Comparison of ENCODE assay signal across 2 cellular contexts in the genomic region with DNA sequence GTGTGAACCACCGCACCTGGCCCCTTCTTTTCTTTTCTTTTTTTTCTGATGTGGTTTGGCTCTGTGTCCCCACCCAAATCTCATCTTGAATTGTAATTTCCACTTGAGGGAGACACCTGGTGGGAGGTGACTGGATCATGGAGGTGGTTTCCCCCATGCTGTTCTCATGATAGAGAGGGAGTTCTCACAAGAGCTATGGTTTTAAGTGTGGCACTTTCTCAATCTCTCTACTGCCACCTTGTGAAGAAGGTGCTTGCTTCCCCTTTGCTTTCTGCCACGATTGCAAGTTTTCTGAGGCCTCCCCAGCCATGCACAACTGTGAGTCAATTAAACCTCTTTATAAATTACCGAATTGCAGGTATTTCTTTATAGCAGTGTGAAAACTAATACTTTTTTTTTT.
TF ChIP-seq lines count a peak whose summit lies in the region.

No MANE protein-coding gene starts in this region.

TF ChIP-seq in A549, 52 proteins besides CTCF, POLR2A, EP300 and RAD21:
- TF ChIP-seq, protein P1, sequence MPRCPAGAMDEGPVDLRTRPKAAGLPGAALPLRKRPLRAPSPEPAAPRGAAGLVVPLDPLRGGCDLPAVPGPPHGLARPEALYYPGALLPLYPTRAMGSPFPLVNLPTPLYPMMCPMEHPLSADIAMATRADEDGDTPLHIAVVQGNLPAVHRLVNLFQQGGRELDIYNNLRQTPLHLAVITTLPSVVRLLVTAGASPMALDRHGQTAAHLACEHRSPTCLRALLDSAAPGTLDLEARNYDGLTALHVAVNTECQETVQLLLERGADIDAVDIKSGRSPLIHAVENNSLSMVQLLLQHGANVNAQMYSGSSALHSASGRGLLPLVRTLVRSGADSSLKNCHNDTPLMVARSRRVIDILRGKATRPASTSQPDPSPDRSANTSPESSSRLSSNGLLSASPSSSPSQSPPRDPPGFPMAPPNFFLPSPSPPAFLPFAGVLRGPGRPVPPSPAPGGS (IDR thresholded peaks at IDR 0.05), result no peak
- TF ChIP-seq SMC3 (IDR thresholded peaks at IDR 0.05), result peak; percentile 36; the same call in 1 of the 3 replicates
- peak; percentile 38 for TF ChIP-seq MAFK (IDR thresholded peaks at IDR 0.05; ENCODE audit: partially characterized antibody)
- no peak for TF ChIP-seq FOXS1 (CRISPR knock-in tag; IDR thresholded peaks at IDR 0.05)
- TF ChIP-seq ZSCAN20 (CRISPR knock-in tag; IDR thresholded peaks at IDR 0.05), result no peak

TF ChIP-seq in endothelial cell of umbilical vein, 7 proteins besides CTCF, POLR2A, EP300 and RAD21:
- TF ChIP-seq GATA2 (IDR thresholded peaks at IDR 0.05; ENCODE audit: insufficient read depth, insufficient read length, low read depth, low read length) (no peak), EZH2 (IDR thresholded peaks at IDR 0.05; ENCODE audit: borderline replicate concordance, low read depth, low read length, severe bottlenecking) (no peak), MYC (IDR thresholded peaks at IDR 0.05; ENCODE audit: low read depth, low read length) (no peak), FOS (IDR thresholded peaks at IDR 0.05; ENCODE audit: borderline replicate concordance, insufficient read depth, low read length) (no peak), POLR2AphosphoS5 (IDR thresholded peaks at IDR 0.05; ENCODE audit: insufficient read depth, low read depth, low read length) (no peak), JUN (IDR thresholded peaks at IDR 0.05; ENCODE audit: borderline replicate concordance, insufficient read depth, insufficient read length, low read depth) (no peak)
- TF ChIP-seq, protein P2, sequence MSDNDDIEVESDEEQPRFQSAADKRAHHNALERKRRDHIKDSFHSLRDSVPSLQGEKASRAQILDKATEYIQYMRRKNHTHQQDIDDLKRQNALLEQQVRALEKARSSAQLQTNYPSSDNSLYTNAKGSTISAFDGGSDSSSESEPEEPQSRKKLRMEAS (IDR thresholded peaks at IDR 0.05; ENCODE audit: insufficient read depth, insufficient read length), result no peak
